Comparison of ENCODE assay signal across 17 cellular contexts in the genomic region with DNA sequence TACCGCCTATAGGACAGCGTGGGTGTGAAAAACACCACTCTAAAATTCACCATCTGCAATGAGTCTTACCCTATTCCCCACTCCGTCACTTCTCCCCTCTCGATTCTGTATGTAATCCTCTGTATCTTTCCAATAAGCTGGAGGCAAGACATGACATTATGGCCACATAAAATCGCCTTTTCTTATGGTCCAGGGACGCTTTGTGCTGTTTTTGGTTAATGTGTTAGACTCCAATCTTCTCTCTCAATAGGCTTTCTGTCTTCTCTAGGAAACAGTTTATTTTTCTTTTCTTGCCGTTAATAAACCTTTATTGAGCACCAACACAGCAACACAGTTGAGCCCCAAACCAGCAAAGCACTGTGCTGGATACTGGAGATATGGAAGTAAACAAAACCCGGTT.
"Had no signal": no experiment of that assay in that cellular context is flagged by ENCODE, and none has a peak within 500 bp of the region (broad histone marks: within the 10 kb centered on the region; RNA-seq: fewer than 3 reads in every experiment).

No MANE protein-coding gene starts in this region.

- H3K9me2 ChIP-seq: SK-N-SH had no signal

- H3K9me3 ChIP-seq: colonic mucosa had no signal

- H3K36me3 ChIP-seq: adrenal gland, colonic mucosa had no signal

- ATAC-seq: activated CD8-positive, alpha-beta T cell treated with anti-CD3 and anti-CD28 coated beads, Interleukin-2, amount 10 ng/mL, durations not matched to agents 7 days and 5 days had no signal

- H3K27ac ChIP-seq: adrenal gland, colonic mucosa had no signal

- H3K27ac Mint-ChIP-seq: activated CD8-positive, alpha-beta T cell treated with anti-CD3 and anti-CD28 coated beads, Interleukin-2, amount 10 ng/mL, durations not matched to agents 7 days and 5 days; activated naive CD8-positive, alpha-beta T cell treated with anti-CD3 and anti-CD28 coated beads, Interleukin-2, amount 10 ng/mL, durations not matched to agents 7 days and 5 days had no signal

- H3K4me3 ChIP-seq: adrenal gland, colonic mucosa had no signal

- H3K4me1 Mint-ChIP-seq: activated naive CD8-positive, alpha-beta T cell treated with anti-CD3 and anti-CD28 coated beads, Interleukin-2, amount 10 ng/mL, durations not matched to agents 7 days and 5 days had no signal

- H3K9ac ChIP-seq: SK-N-SH had no signal

- H3K4me3 Mint-ChIP-seq: activated CD8-positive, alpha-beta T cell treated with anti-CD3 and anti-CD28 coated beads, Interleukin-2, amount 10 ng/mL, durations not matched to agents 7 days and 5 days; activated naive CD8-positive, alpha-beta T cell treated with anti-CD3 and anti-CD28 coated beads, Interleukin-2, amount 10 ng/mL, durations not matched to agents 7 days and 5 days had no signal

- DNase-seq: activated CD4-positive, CD25-positive, alpha-beta regulatory T cell; activated CD8-positive, alpha-beta memory T cell treated with anti-CD3 and anti-CD28 coated beads, Interleukin-2, amount 50 U/mL, for 48 hours; activated CD8-positive, alpha-beta T cell treated with anti-CD3 and anti-CD28 coated beads, Interleukin-2, amount 10 ng/mL, durations not matched to agents 7 days and 5 days; activated naive CD4-positive, alpha-beta T cell treated with anti-CD3 and anti-CD28 coated beads, Interleukin-2, amount 50 U/mL, for 16 hours; activated naive CD8-positive, alpha-beta T cell treated with anti-CD3 and anti-CD28 coated beads, Interleukin-2, amount 10 ng/mL, durations not matched to agents 7 days and 5 days; activated T-cell treated with anti-CD3 and anti-CD28 coated beads, Interleukin-2, amount 50 U/mL, for 1 hour; Karpas-422; NCI-H1048; NCI-H187 treated with DMSO at 0.1 percent for 48 hours; NCI-H2081 treated with DMSO at 0.1 percent for 48 hours; NCI-H510A; NCI-H526 treated with DMSO at 0.1 percent for 48 hours; NCI-H82; SK-N-SH; T-helper 1 cell had no signal

- H3K27me3 ChIP-seq: adrenal gland, colonic mucosa had no signal

- H3K4me1 ChIP-seq: adrenal gland had no signal
